Comparison of ENCODE assay signal across 2 cellular contexts in genomic region chr11:76365038-76365679, GRCh38.
TF ChIP-seq lines count a peak whose summit lies in the region.

No MANE protein-coding gene starts in this region.

TF ChIP-seq in HEK293, 187 proteins besides CTCF, POLR2A, EP300 and RAD21 (continued from another document):
- TF ChIP-seq, protein P1, sequence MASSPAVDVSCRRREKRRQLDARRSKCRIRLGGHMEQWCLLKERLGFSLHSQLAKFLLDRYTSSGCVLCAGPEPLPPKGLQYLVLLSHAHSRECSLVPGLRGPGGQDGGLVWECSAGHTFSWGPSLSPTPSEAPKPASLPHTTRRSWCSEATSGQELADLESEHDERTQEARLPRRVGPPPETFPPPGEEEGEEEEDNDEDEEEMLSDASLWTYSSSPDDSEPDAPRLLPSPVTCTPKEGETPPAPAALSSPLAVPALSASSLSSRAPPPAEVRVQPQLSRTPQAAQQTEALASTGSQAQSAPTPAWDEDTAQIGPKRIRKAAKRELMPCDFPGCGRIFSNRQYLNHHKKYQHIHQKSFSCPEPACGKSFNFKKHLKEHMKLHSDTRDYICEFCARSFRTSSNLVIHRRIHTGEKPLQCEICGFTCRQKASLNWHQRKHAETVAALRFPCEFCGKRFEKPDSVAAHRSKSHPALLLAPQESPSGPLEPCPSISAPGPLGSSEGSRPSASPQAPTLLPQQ (tag by site-specific recombination; IDR thresholded peaks at IDR 0.05) = no peak
- no peak for TF ChIP-seq RBAK (tag by site-specific recombination; IDR thresholded peaks at IDR 0.05)

TF ChIP-seq in WTC11, 78 proteins besides CTCF, POLR2A, EP300 and RAD21 (continued from another document):
- TF ChIP-seq, protein P2, sequence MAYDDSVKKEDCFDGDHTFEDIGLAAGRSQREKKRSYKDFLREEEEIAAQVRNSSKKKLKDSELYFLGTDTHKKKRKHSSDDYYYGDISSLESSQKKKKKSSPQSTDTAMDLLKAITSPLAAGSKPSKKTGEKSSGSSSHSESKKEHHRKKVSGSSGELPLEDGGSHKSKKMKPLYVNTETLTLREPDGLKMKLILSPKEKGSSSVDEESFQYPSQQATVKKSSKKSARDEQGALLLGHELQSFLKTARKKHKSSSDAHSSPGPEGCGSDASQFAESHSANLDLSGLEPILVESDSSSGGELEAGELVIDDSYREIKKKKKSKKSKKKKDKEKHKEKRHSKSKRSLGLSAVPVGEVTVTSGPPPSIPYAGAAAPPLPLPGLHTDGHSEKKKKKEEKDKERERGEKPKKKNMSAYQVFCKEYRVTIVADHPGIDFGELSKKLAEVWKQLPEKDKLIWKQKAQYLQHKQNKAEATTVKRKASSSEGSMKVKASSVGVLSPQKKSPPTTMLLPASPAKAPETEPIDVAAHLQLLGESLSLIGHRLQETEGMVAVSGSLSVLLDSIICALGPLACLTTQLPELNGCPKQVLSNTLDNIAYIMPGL (CRISPR knock-in tag; IDR thresholded peaks at IDR 0.05) = no peak
- TF ChIP-seq NFATC4 (CRISPR knock-in tag; IDR thresholded peaks at IDR 0.05) (no peak), USF1 (CRISPR knock-in tag; IDR thresholded peaks at IDR 0.05) (no peak)
